In the genomic region with DNA sequence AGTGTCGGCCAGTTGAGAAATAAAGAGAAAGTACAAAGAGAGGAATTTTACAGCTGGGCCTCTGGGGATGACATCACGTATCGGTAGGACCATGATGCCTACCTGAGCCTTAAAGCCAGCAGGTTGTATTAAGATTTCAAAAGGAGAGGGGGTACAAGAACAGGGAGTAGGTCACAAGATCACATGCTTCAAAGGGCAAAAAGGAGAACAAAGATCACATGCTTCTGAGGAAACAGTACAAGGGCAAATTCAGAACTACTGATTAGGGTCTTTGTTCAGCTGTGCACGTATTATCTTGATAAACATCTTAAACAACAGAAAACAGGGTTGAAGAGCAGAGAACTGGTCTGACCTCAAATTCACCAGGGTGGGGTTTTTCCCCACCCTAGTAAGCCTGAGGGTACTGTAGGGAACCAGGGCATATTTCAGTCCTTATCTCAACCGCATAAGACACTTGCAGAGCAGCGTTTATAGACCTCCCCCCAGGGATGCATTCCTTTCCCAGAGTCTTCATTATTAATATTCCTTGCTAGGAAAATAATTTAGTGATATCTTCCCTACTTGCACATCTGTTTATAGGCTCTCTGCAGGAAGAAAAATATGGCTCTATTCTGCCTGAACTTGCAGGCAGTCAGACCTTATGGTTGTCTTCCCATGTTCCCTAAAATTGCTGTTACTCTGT, we compare ENCODE assay signal across 3 cellular contexts. TPM values are rescaled to one million over a fixed set of nuclear protein-coding genes. Genes with fewer than 3 reads are reported as not detected.
"Had no signal": no experiment of that assay in that cellular context is flagged by ENCODE, and none has a peak within 500 bp of the region (broad histone marks: within the 10 kb centered on the region; RNA-seq: fewer than 3 reads in every experiment).

No MANE protein-coding gene starts in this region.

RNA-seq across cellular contexts. Expression of gene PDE3B, which starts 40.8 kb away (rescaled TPM):
- total RNA-seq: LHCN-M2, M059J, PC-9 had no signal
